In genomic region chr6:129575378-129576118, GRCh38 we compare ENCODE assay signal across 1 cellular context.
TF ChIP-seq lines count a peak whose summit lies in the region.

No MANE protein-coding gene starts in this region.

TF ChIP-seq in H1, 55 proteins besides CTCF, POLR2A, EP300 and RAD21:
- peak; percentile 55; the same call in 1 of the 2 replicates for TF ChIP-seq TEAD4 (IDR thresholded peaks at IDR 0.05; ENCODE audit: low read depth, low read length)
- no peak for TF ChIP-seq NRF1 (IDR thresholded peaks at IDR 0.05; ENCODE audit: low read depth, low read length)
